19 cellular contexts compared by ENCODE assay signal in the genomic region with DNA sequence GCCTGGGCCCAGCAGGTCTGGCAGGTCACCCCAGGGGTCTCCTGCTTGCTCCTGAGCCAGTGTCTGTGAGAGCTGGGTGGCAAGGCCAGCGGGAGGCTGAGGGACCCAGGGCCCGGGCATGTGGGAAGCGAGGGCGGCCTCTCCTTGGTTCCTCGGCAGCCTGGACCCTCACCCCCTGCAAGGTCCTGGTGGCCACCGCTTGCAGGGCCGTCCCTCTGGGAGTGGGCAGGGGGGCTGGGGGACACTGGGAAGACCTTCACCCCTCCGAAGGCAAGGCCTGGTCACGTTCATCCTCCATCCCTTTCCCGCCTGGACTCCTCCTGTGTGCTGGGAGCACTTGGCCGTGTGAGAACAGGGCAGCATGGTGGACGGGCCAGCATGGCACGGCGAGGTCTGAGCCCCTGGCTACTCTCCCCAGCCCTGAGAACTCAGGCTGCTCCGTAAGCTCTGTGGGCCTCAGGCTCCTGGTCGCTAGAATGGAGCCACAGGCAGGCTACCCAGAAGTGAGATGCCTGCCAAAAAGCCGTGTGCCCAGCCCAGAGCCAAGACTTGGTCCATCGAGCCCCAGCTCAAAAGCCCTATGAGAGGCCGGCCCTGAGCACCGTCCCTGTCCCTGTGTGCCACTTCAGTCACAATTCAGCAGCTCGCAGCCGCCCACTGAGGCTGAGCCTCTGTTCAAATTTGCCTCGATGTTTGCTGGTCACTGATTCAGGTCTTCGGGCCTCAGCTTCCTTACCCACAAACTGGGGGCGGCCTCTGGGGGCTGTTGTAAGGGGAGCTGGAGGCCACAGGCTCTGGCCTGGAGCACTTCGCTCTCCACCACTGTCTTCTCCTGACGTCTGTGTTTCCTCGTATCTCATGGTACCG. TPM values are rescaled to one million over a fixed set of nuclear protein-coding genes. Genes with fewer than 3 reads are reported as not detected.
DNase-seq lines count a peak whose midpoint lies in the region; FAIRE-seq and TF ChIP-seq lines count a peak whose summit lies in the region.
"Had no signal": no experiment of that assay in that cellular context is flagged by ENCODE, and none has a peak within 500 bp of the region (broad histone marks: within the 10 kb centered on the region; RNA-seq: fewer than 3 reads in every experiment).

No MANE protein-coding gene starts in this region.

- no peaks in the 10 kb centered on the region for H3K27me3 Mint-ChIP-seq in mesothelial cell of epicardium (ENCODE audit: low read depth)

- H3K4me1 Mint-ChIP-seq in mesothelial cell of epicardium = peaks cover 87% of the 10 kb centered on the region

- H3K27ac Mint-ChIP-seq in mesothelial cell of epicardium = peak overlapping the region; percentile 99

- H3K27me3 ChIP-seq in colonic mucosa = no peaks in the 10 kb centered on the region

- TF ChIP-seq CTCF in colonic mucosa (IDR thresholded peaks at IDR 0.05) (no peak), mesothelial cell of epicardium (IDR thresholded peaks at IDR 0.05; ENCODE audit: unreplicated experiment) (no peak)

- peak; percentile 60 for DNase-seq in activated effector memory CD4-positive, alpha-beta T cell treated with anti-CD3 and anti-CD28 coated beads, Interleukin-2, amount 50 U/mL, for 16 hours
- DNase-seq in activated effector memory CD4-positive, alpha-beta T cell treated with Interleukin-2 at 50 U/mL for 16 hours = no peak
- DNase-seq in colonic mucosa (no peak), mesothelial cell of epicardium (ENCODE audit: low spot score in 2 of 2, unreplicated experiment in 2 of 2) (no peak), urothelium cell line (ENCODE audit: low spot score) (no peak), middle frontal gyrus (ENCODE audit: extremely low spot score, low spot score) (no peak), NCI-H2196 treated with DMSO at 0.1 percent for 48 hours (lab: John Stamatoyannopoulos, UW; ENCODE audit: unreplicated experiment) (no peak), occipital lobe (lab: John Stamatoyannopoulos, UW) (no peak)
- DNase-seq: activated CD4-positive, alpha-beta T cell treated with anti-CD3 and anti-CD28 coated beads for 48 hours; activated gamma-delta T cell; DMS 273 treated with DMSO at 0.1 percent for 48 hours; effector CD4-positive, alpha-beta T cell; foreskin melanocyte; NCI-H1694 treated with DMSO at 0.1 percent for 48 hours; T-helper 1 cell had no signal

- no peaks in the 10 kb centered on the region for H3K36me3 Mint-ChIP-seq in mesothelial cell of epicardium

- no peak overlapping the region for H3K4me3 Mint-ChIP-seq in mesothelial cell of epicardium
- H3K4me3 Mint-ChIP-seq: neural crest cell had no signal

- FAIRE-seq in urothelium cell line (lab: Jason Lieb, UNC) = peak; percentile 85
- FAIRE-seq: keratinocyte had no signal

- H3K27ac ChIP-seq in colonic mucosa = peak overlapping the region; percentile 35

- H3K9me3 Mint-ChIP-seq in mesothelial cell of epicardium = no peaks in the 10 kb centered on the region
- H3K9me3 Mint-ChIP-seq: neural crest cell had no signal

- intact Hi-C loops in colonic mucosa (cut with DNase I) = loop anchor here (5.0 kb wide), 1 partner anchor 133 kb away; no protein-coding TSS in a partner anchor

- no peaks in the 10 kb centered on the region for H3K4me1 ChIP-seq in colonic mucosa

- H3K9me3 ChIP-seq in colonic mucosa = no peaks in the 10 kb centered on the region

- H3K36me3 ChIP-seq in colonic mucosa = no peaks in the 10 kb centered on the region

- H3K4me3 ChIP-seq in colonic mucosa = no peak overlapping the region
- H3K4me3 ChIP-seq: smooth muscle cell had no signal

- peak overlapping the region in 1 of 2 donors; percentile 67 for H3K9ac ChIP-seq in colonic mucosa (ENCODE audit: low read depth in 2 of 2, low read length in 2 of 2)

RNA-seq across cellular contexts. Expression of a gene that starts 45.0 kb away (rescaled TPM):
- not detected for total RNA-seq in colonic mucosa
- total RNA-seq in mesothelial cell of epicardium = not detected in 3 replicates
- total RNA-seq in occipital lobe = not detected
- total RNA-seq: neural crest cell, smooth muscle cell, subcutaneous adipose tissue had no signal
